Comparison of ENCODE assay signal across 8 cellular contexts in the genomic region with DNA sequence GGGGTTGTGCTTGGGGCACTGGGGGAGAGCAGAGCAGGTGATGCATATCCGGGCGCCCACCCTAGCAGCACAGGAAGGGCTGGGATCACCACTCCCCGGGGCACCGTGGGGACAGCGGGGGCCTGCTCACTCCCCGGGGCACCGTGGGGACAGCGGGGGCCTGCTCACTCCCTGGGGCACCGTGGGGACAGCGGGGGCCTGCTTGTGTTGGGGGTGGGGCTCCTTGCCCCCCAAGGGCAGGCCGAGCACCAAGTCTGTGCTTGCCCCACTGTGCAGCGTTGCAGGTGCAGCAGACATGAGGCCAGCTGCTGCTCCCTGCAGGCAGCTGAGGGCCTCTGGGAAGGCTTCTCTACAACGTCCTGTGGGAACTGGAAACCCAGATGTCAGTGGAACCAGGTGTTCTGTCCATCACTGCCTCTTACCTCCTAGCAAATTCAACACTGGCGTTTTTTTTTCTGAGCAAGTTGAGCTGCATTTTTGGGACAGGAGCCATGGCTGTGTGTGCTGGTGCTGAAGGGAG. TPM values are rescaled to one million over a fixed set of nuclear protein-coding genes. Genes with fewer than 3 reads are reported as not detected.
DNase-seq lines count a peak whose midpoint lies in the region; ATAC-seq and TF ChIP-seq lines count a peak whose summit lies in the region.

No MANE protein-coding gene starts in this region.

- H3K27ac Mint-ChIP-seq in activated CD4-positive, alpha-beta T cell treated with anti-CD3 and anti-CD28 coated beads for 36 hours, result peak overlapping the region; percentile 91
- H3K27ac Mint-ChIP-seq in chondrocyte (ENCODE audit: unreplicated experiment), result peak overlapping the region; percentile 53
- H3K27ac Mint-ChIP-seq in stimulated activated naive B cell treated with anti-CD40 and anti-IgM and Interleukin-4, amounts not matched to agents 10 μg/mL and 1 μg/mL and 100 μg/mL, for 72 hours, result peak overlapping the region; percentile 99

- CTCF ChIA-PET in activated CD4-positive, alpha-beta T cell treated with anti-CD3 and anti-CD28 coated beads for 36 hours (lab: Charles Lee), result interaction anchor here (1.0 to 3.0 kb wide), 5 partner anchors 10 to 45 kb away, joined by 3 to 14 read pairs (median 6); no protein-coding TSS in a partner anchor
- CTCF ChIA-PET in HEK293T (lab: Yijun Ruan, JAX), result no interaction called here

- TF ChIP-seq CTCF in chondrocyte (IDR thresholded peaks at IDR 0.05), result no peak

- H3K4me3 Mint-ChIP-seq in activated CD4-positive, alpha-beta T cell treated with anti-CD3 and anti-CD28 coated beads for 36 hours, result peak overlapping the region; percentile 60
- no peak overlapping the region for H3K4me3 Mint-ChIP-seq in chondrocyte (ENCODE audit: unreplicated experiment)
- H3K4me3 Mint-ChIP-seq in stimulated activated naive B cell treated with anti-CD40 and anti-IgM and Interleukin-4, amounts not matched to agents 10 μg/mL and 1 μg/mL and 100 μg/mL, for 72 hours, result peak overlapping the region; percentile 84 to 85

- no peaks in the 10 kb centered on the region for H3K27me3 Mint-ChIP-seq in activated CD4-positive, alpha-beta T cell treated with anti-CD3 and anti-CD28 coated beads for 36 hours
- no peaks in the 10 kb centered on the region for H3K27me3 Mint-ChIP-seq in chondrocyte (ENCODE audit: low read depth)
- H3K27me3 Mint-ChIP-seq in stimulated activated naive B cell treated with anti-CD40 and anti-IgM and Interleukin-4, amounts not matched to agents 10 μg/mL and 1 μg/mL and 100 μg/mL, for 72 hours, result peaks cover 8 to 15% of the 10 kb centered on the region in 2 donors

- POLR2A ChIA-PET in activated CD4-positive, alpha-beta T cell treated with anti-CD3 and anti-CD28 coated beads for 36 hours (lab: Charles Lee), result interaction anchor here (1.9 kb wide), 1 partner anchor 20 kb away, joined by 4 read pairs; no protein-coding TSS in a partner anchor
- POLR2A ChIA-PET in HEK293T (lab: Yijun Ruan, JAX), result no interaction called here

- DNase-seq in activated CD4-positive, alpha-beta T cell treated with anti-CD3 and anti-CD28 coated beads for 36 hours, result no peak
- DNase-seq in activated CD4-positive, alpha-beta T cell treated with anti-CD3 and anti-CD28 coated beads, Interleukin-2, amount 50 U/mL, for 1 hour, result no peak
- DNase-seq in NCI-H2171 treated with DMSO at 0.1 percent for 48 hours (lab: John Stamatoyannopoulos, UW) (peak; percentile 89), chondrocyte (ENCODE audit: low spot score) (no peak), EL (no peak), HEK293T (ENCODE audit: extremely low spot score) (no peak)
- no peak for DNase-seq in stimulated activated naive B cell treated with anti-CD40 and anti-IgM and Interleukin-4, amounts not matched to agents 10 μg/mL and 1 μg/mL and 100 μg/mL, for 72 hours

- intact Hi-C loops in activated CD4-positive, alpha-beta T cell treated with anti-CD3 and anti-CD28 coated beads for 36 hours (cut with DNase I, micrococcal nuclease), result loop anchor here in 1 of 2 experiments (1.0 kb wide), 3 partner anchors 13 to 214 kb away; no protein-coding TSS in a partner anchor

- H3K9me3 Mint-ChIP-seq in activated CD4-positive, alpha-beta T cell treated with anti-CD3 and anti-CD28 coated beads for 36 hours (ENCODE audit: low read depth), result no peaks in the 10 kb centered on the region
- H3K9me3 Mint-ChIP-seq in chondrocyte (ENCODE audit: low read depth), result no peaks in the 10 kb centered on the region
- H3K9me3 Mint-ChIP-seq in stimulated activated naive B cell treated with anti-CD40 and anti-IgM and Interleukin-4, amounts not matched to agents 10 μg/mL and 1 μg/mL and 100 μg/mL, for 72 hours, result no peaks in the 10 kb centered on the region

- peaks cover 64% of the 10 kb centered on the region for H3K4me1 Mint-ChIP-seq in activated CD4-positive, alpha-beta T cell treated with anti-CD3 and anti-CD28 coated beads for 36 hours
- peaks cover 46% of the 10 kb centered on the region for H3K4me1 Mint-ChIP-seq in chondrocyte (ENCODE audit: low read depth)
- H3K4me1 Mint-ChIP-seq in stimulated activated naive B cell treated with anti-CD40 and anti-IgM and Interleukin-4, amounts not matched to agents 10 μg/mL and 1 μg/mL and 100 μg/mL, for 72 hours, result peaks cover 69 to 94% of the 10 kb centered on the region in 2 donors

- peaks cover 8% of the 10 kb centered on the region for H3K36me3 Mint-ChIP-seq in activated CD4-positive, alpha-beta T cell treated with anti-CD3 and anti-CD28 coated beads for 36 hours (ENCODE audit: low read depth)
- peaks cover 2% of the 10 kb centered on the region for H3K36me3 Mint-ChIP-seq in chondrocyte (ENCODE audit: low read depth)
- H3K36me3 Mint-ChIP-seq in stimulated activated naive B cell treated with anti-CD40 and anti-IgM and Interleukin-4, amounts not matched to agents 10 μg/mL and 1 μg/mL and 100 μg/mL, for 72 hours, result peaks cover 28 to 36% of the 10 kb centered on the region in 2 donors

- no peak for ATAC-seq in activated CD4-positive, alpha-beta T cell treated with anti-CD3 and anti-CD28 coated beads for 36 hours
- ATAC-seq in stimulated activated naive B cell treated with anti-CD40 and anti-IgM and Interleukin-4, amounts not matched to agents 10 μg/mL and 1 μg/mL and 100 μg/mL, for 72 hours (replicated peaks), result no peak
- ATAC-seq in GM18520 (IDR thresholded peaks at IDR 0.05; ENCODE audit: unreplicated experiment), result no peak

TF ChIP-seq in HEK293T, 16 proteins besides CTCF, POLR2A, EP300 and RAD21:
- no peak for TF ChIP-seq SP1 (IDR thresholded peaks at IDR 0.05)
- no peak for TF ChIP-seq L3MBTL2 (conservative IDR thresholded peaks at IDR 0.05)
- TF ChIP-seq LEF1 (IDR thresholded peaks at IDR 0.05; ENCODE audit: borderline replicate concordance), result no peak
- TF ChIP-seq ZNF384 (IDR thresholded peaks at IDR 0.05), result no peak
- no peak for TF ChIP-seq SUZ12 (IDR thresholded peaks at IDR 0.05)

RNA-seq across cellular contexts. Expression of a gene that starts 25.0 kb away (rescaled TPM):
- total RNA-seq in activated CD4-positive, alpha-beta T cell treated with anti-CD3 and anti-CD28 coated beads for 36 hours, result not detected
- total RNA-seq in chondrocyte, result not detected in 3 replicates
